8 cellular contexts compared by ENCODE assay signal in the genomic region with DNA sequence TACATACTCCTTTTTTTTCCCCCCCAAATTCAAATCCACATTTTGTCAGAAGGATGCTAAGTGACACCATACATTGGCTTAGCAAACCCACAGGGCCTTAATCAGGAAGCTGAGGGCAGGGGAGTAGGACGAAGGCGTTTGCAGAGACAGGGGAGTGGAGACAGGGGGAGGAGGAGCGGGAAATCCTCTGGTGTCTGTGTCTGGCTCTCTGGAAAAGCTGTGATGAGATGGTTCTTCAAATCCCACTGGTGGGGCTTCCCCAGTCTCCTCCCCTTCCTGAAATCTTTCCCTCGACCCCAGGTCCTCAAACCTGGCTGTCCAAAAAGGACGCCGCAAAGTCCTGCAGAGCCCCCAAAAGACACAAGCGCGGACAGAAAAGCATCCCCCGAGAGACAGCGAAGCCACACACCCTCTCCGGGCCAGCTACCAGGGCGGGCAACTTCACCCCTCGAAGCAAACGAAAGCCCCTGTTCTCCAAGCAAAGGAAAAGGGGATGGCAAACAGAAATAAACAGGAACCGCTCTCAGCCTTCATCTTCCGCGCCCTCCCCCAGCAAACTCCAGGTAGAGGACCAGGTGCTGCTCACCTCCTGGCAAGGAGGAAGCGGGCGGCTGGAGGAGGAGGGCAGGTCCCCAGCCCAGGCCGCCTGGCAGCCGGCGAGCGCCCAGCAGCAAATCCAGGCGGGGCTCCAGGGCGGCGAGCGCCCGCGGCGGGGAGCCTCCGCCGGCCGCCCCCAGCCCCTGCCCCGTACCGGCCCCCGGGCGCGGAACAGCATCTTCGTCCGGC. TPM values are rescaled to one million over a fixed set of nuclear protein-coding genes. Genes with fewer than 3 reads are reported as not detected.
DNase-seq lines count a peak whose midpoint lies in the region; ATAC-seq, FAIRE-seq and TF ChIP-seq lines count a peak whose summit lies in the region.

No MANE protein-coding gene starts in this region.

- no peaks in the 10 kb centered on the region for H3K9me3 ChIP-seq in endothelial cell of umbilical vein (replicated peaks; ENCODE audit: control insufficient read depth, insufficient read depth, low read length)
- H3K9me3 ChIP-seq in muscle layer of duodenum (ENCODE audit: control insufficient read depth in 1 of 2, low read length in 2 of 2), result no peaks in the 10 kb centered on the region
- no peaks in the 10 kb centered on the region for H3K9me3 ChIP-seq in upper lobe of right lung

- intact Hi-C loops in endothelial cell of umbilical vein (cut with micrococcal nuclease), result loop anchor here (1.0 to 5.0 kb wide), 4 partner anchors 93 to 178 kb away; a partner anchor contains a TSS
- intact Hi-C loops in upper lobe of right lung (cut with DNase I), result no loop called here

- H3K36me3 Mint-ChIP-seq in IgD-negative memory B cell (peaks cover 2% of the 10 kb centered on the region), WTC11 (no peaks in the 10 kb centered on the region)

- dilution Hi-C loops in endothelial cell of umbilical vein (cut with MboI; ENCODE audit: extremely low pct_ligation_motif_present, low sequenced_read_pairs), result no loop called here

- CTCF ChIA-PET in WTC11 (lab: Charles Lee), result interaction anchor here (0.6 to 2.0 kb wide), 10 partner anchors 19 to 147 kb away, joined by 3 to 18 read pairs (median 4); a partner anchor contains a TSS
- CTCF ChIA-PET in endothelial cell of umbilical vein (lab: Charles Lee), result interaction anchor here (0.8 to 4.4 kb wide), 18 partner anchors 11 to 144 kb away, joined by 3 to 43 read pairs (median 4); a partner anchor contains a TSS

- ATAC-seq in GM21529 (IDR thresholded peaks at IDR 0.05; ENCODE audit: unreplicated experiment) (peak; percentile 39), WTC11 (peak; percentile 78), upper lobe of right lung (peak; percentile 72)

- H3K4me1 Mint-ChIP-seq in IgD-negative memory B cell, result peaks cover 4 to 16% (median 14%) of the 10 kb centered on the region in 3 donors
- peaks cover 13% of the 10 kb centered on the region for H3K4me1 Mint-ChIP-seq in WTC11

- peak overlapping the region; percentile 57 for H3K27ac ChIP-seq in endothelial cell of umbilical vein (ENCODE audit: insufficient read depth, low read depth, low read length)
- no peak overlapping the region for H3K27ac ChIP-seq in muscle layer of duodenum (ENCODE audit: low read length)
- no peak overlapping the region for H3K27ac ChIP-seq in upper lobe of right lung

- DNase-seq in GM12864 (ENCODE audit: low read depth) (no peak), WTC11 (ENCODE audit: low spot score) (peak; percentile 48), endothelial cell of umbilical vein (ENCODE audit: low read depth, low spot score) (peak; percentile 28), upper lobe of right lung (peak; percentile 76), RCC 7860 (ENCODE audit: low spot score) (no peak)

- H3K4me1 ChIP-seq in endothelial cell of umbilical vein (ENCODE audit: control insufficient read depth, extremely low read depth, insufficient read depth, low read length) (peaks cover 43% of the 10 kb centered on the region), muscle layer of duodenum (ENCODE audit: control insufficient read depth in 1 of 2, insufficient read depth in 2 of 2, low read length in 2 of 2) (peaks cover 0 to 9% of the 10 kb centered on the region in 2 donors), upper lobe of right lung (no peaks in the 10 kb centered on the region)

- no TSS peak for BruUV-seq in endothelial cell of umbilical vein (replicated peaks; lab: Mats Ljungman, UMichigan)

- H3K79me2 ChIP-seq in endothelial cell of umbilical vein (ENCODE audit: control insufficient read depth, insufficient read depth, low read length), result peaks cover 6% of the 10 kb centered on the region

- no peaks in the 10 kb centered on the region for H3K27me3 Mint-ChIP-seq in IgD-negative memory B cell
- peaks cover 23% of the 10 kb centered on the region for H3K27me3 Mint-ChIP-seq in WTC11 (ENCODE audit: low read depth)

- H3K4me3 ChIP-seq in GM12864 (ENCODE audit: low read depth, low read length) (peak overlapping the region; percentile 78), endothelial cell of umbilical vein (replicated peaks in 1 of 3; ENCODE audit: insufficient read depth in 1 of 3, low read depth in 1 of 3, low read length in 3 of 3) (peak overlapping the region; percentile 72 to 96 (median 79)), muscle layer of duodenum (ENCODE audit: low read depth in 1 of 2, low read length in 2 of 2) (peak overlapping the region; percentile 55 to 80), upper lobe of right lung (peak overlapping the region; percentile 65)

- H3K9ac ChIP-seq in endothelial cell of umbilical vein (replicated peaks; ENCODE audit: extremely low read depth, insufficient read depth, low read length), result peak overlapping the region; percentile 77

- H3K27me3 ChIP-seq in endothelial cell of umbilical vein (ENCODE audit: control insufficient read depth in 2 of 2, insufficient read depth in 2 of 2, low read length in 2 of 2) (no peaks in the 10 kb centered on the region), muscle layer of duodenum (ENCODE audit: low read depth, low read length) (no peaks in the 10 kb centered on the region), upper lobe of right lung (no peaks in the 10 kb centered on the region)

- peak overlapping the region; percentile 96 for H2AFZ ChIP-seq in endothelial cell of umbilical vein (ENCODE audit: low read depth, low read length)

- no peaks in the 10 kb centered on the region for H3K9me1 ChIP-seq in endothelial cell of umbilical vein (replicated peaks; ENCODE audit: control insufficient read depth, extremely low read depth, insufficient read depth, low read length)

- TF ChIP-seq CTCF in GM12864 (IDR thresholded peaks at IDR 0.05; ENCODE audit: low read depth, low read length, missing control alignments) (no peak), WTC11 (IDR thresholded peaks at IDR 0.05) (no peak), endothelial cell of umbilical vein (IDR thresholded peaks at IDR 0.05; ENCODE audit: extremely low read depth in 1 of 2, insufficient read depth in 1 of 2, low read depth in 1 of 2, low read length in 2 of 2) (no peak), upper lobe of right lung (IDR thresholded peaks at IDR 0.05) (no peak)

- H3K4me2 ChIP-seq in endothelial cell of umbilical vein (ENCODE audit: insufficient read depth, low read length), result peak overlapping the region; percentile 92

- H4K20me1 ChIP-seq in endothelial cell of umbilical vein (replicated peaks; ENCODE audit: control insufficient read depth, extremely low read depth, insufficient read depth, low read length), result no peaks in the 10 kb centered on the region

- POLR2A ChIA-PET in WTC11 (lab: Charles Lee) (interaction anchor here (0.7 to 1.7 kb wide), 3 partner anchors 19 to 94 kb away, joined by 3 to 16 read pairs (median 5); a partner anchor contains a TSS), endothelial cell of umbilical vein (lab: Charles Lee) (interaction anchor here (4.1 kb wide), 1 partner anchor 94 kb away, joined by 14 read pairs; a partner anchor contains a TSS)

- H3K9me3 Mint-ChIP-seq in IgD-negative memory B cell (no peaks in the 10 kb centered on the region), WTC11 (no peaks in the 10 kb centered on the region)

- TF ChIP-seq POLR2A in endothelial cell of umbilical vein (IDR thresholded peaks at IDR 0.05; ENCODE audit: low read depth, low read length), result no peak

- H3K36me3 ChIP-seq in endothelial cell of umbilical vein (ENCODE audit: control insufficient read depth in 2 of 2, extremely low read depth in 1 of 2, insufficient read depth in 2 of 2, low read length in 2 of 2), result no peaks in the 10 kb centered on the region
- no peaks in the 10 kb centered on the region for H3K36me3 ChIP-seq in muscle layer of duodenum (ENCODE audit: control insufficient read depth in 1 of 2, insufficient read depth in 2 of 2, low read length in 2 of 2)
- no peaks in the 10 kb centered on the region for H3K36me3 ChIP-seq in upper lobe of right lung

- H3K4me3 Mint-ChIP-seq in IgD-negative memory B cell (peak overlapping the region; percentile 79 to 92 (median 90)), WTC11 (peak overlapping the region; percentile 77)

- H3K27ac Mint-ChIP-seq in IgD-negative memory B cell (peak overlapping the region; percentile 47 to 84 (median 63)), WTC11 (no peak overlapping the region)

- no peak for FAIRE-seq in endothelial cell of umbilical vein (lab: Jason Lieb, UNC)
- no peak for FAIRE-seq in RCC 7860 (lab: Jason Lieb, UNC)

TF ChIP-seq in WTC11, 78 proteins besides CTCF, POLR2A, EP300 and RAD21:
- TF ChIP-seq ZNF232 (CRISPR knock-in tag; IDR thresholded peaks at IDR 0.05), result no peak
- TF ChIP-seq, protein P1, sequence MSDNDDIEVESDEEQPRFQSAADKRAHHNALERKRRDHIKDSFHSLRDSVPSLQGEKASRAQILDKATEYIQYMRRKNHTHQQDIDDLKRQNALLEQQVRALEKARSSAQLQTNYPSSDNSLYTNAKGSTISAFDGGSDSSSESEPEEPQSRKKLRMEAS (CRISPR knock-in tag; IDR thresholded peaks at IDR 0.05), result no peak
- TF ChIP-seq ZNF416 (CRISPR knock-in tag; IDR thresholded peaks at IDR 0.05), result no peak
- no peak for TF ChIP-seq RELA (CRISPR knock-in tag; IDR thresholded peaks at IDR 0.05; ENCODE audit: borderline replicate concordance)
- TF ChIP-seq FOXK1 (CRISPR knock-in tag; IDR thresholded peaks at IDR 0.05), result peak; percentile 3; the same call in 1 of the 2 replicates
- no peak for TF ChIP-seq TEAD1 (CRISPR knock-in tag; IDR thresholded peaks at IDR 0.05)
TF ChIP-seq in WTC11: peak in this region for 1.

TF ChIP-seq in endothelial cell of umbilical vein, 7 proteins besides CTCF, POLR2A, EP300 and RAD21 (continues in another document):
- no peak for TF ChIP-seq EZH2 (IDR thresholded peaks at IDR 0.05; ENCODE audit: borderline replicate concordance, low read depth, low read length, severe bottlenecking)
- TF ChIP-seq FOS (IDR thresholded peaks at IDR 0.05; ENCODE audit: borderline replicate concordance, insufficient read depth, low read length), result no peak
- no peak for TF ChIP-seq POLR2AphosphoS5 (IDR thresholded peaks at IDR 0.05; ENCODE audit: insufficient read depth, low read depth, low read length)
- no peak for TF ChIP-seq MYC (IDR thresholded peaks at IDR 0.05; ENCODE audit: low read depth, low read length)

RNA-seq across cellular contexts. Expression of a gene that starts 0.5 kb away (rescaled TPM):
- polyA plus RNA-seq in IgD-negative memory B cell (4.2 TPM), endothelial cell of umbilical vein (35.6 and 38.2 TPM in 2 replicates)
- total RNA-seq in WTC11 (2021) (38.7 to 42.7 TPM (median 41.6 TPM) in 3 replicates), endothelial cell of umbilical vein (43.8 and 63.5 TPM in 2 replicates), upper lobe of right lung (127 TPM)
- 30.4 and 31.1 TPM in 2 replicates for polyA plus RNA-seq in endothelial cell of umbilical vein (2011; cell fraction: cytosol; rRNA removed)
- polyA plus RNA-seq in endothelial cell of umbilical vein (2011; cell fraction: nucleus; rRNA removed), result 64.1 and 68.5 TPM in 2 replicates
- polyA plus RNA-seq in endothelial cell of umbilical vein (2012), result 51.8 and 69.0 TPM in 2 replicates
- polyA minus RNA-seq in endothelial cell of umbilical vein, result 150 and 172 TPM in 2 replicates
- 11.7 TPM for polyA minus RNA-seq in endothelial cell of umbilical vein (2011; cell fraction: cytosol; rRNA and poly(A)+ RNA removed)
- polyA minus RNA-seq in endothelial cell of umbilical vein (2011; cell fraction: nucleus; rRNA and poly(A)+ RNA removed), result 118 and 135 TPM in 2 replicates

Comparison
In these comparisons a context has a peak if more than half of its experiments do, and no peak if none do; other contexts are left out.
1. DNase-seq: peak in WTC11 (single experiment), endothelial cell of umbilical vein (single experiment) and upper lobe of right lung (single experiment); none in GM12864 (single experiment) and RCC 7860 (single experiment).
2. Peak in every context shown above with its lines, with median percentiles within 50 percentile points of each other: H3K4me3 ChIP-seq and ATAC-seq.